ENCODE assay signal across 24 cellular contexts in genomic region chr3:69527498-69527897, GRCh38.
"Had no signal": no experiment of that assay in that cellular context is flagged by ENCODE, and none has a peak within 500 bp of the region (broad histone marks: within the 10 kb centered on the region; RNA-seq: fewer than 3 reads in every experiment).

No MANE protein-coding gene starts in this region.

- H3K4me3 ChIP-seq: colonic mucosa, coronary artery, dorsolateral prefrontal cortex, esophagus muscularis mucosa, esophagus squamous epithelium, gastrocnemius medialis, gastroesophageal sphincter, heart left ventricle had no signal

- DNase-seq: colonic mucosa; cortex of kidney; dermis blood vessel endothelial cell; dorsolateral prefrontal cortex; effector CD4-positive, alpha-beta T cell; effector CD8-positive, alpha-beta T cell; effector memory CD4-positive, alpha-beta T cell; effector memory CD8-positive, alpha-beta T cell; endodermal cell; erythroblast; esophagus squamous epithelium; foreskin fibroblast; foreskin keratinocyte; foreskin melanocyte; gastrocnemius medialis; glutamatergic neuron; head of caudate nucleus; heart left ventricle had no signal

- H3K27me3 ChIP-seq: colonic mucosa, esophagus muscularis mucosa, foreskin keratinocyte, gastrocnemius medialis, gastroesophageal sphincter, heart left ventricle had no signal

- H3K27me3 Mint-ChIP-seq: dendritic cell treated with granulocyte-macrophage colony-stimulating factor and Interleukin-4, amounts not matched to agents 40 ng/mL and 50 ng/mL, for 4 days had no signal

- H3K4me1 ChIP-seq: colonic mucosa, gastrocnemius medialis had no signal

- H3K9me3 Mint-ChIP-seq: dendritic cell treated with granulocyte-macrophage colony-stimulating factor and Interleukin-4, amounts not matched to agents 40 ng/mL and 50 ng/mL, for 4 days; effector memory CD8-positive, alpha-beta T cell; endodermal cell had no signal

- H3K4me1 Mint-ChIP-seq: endodermal cell had no signal

- H3K36me3 ChIP-seq: colonic mucosa, esophagus muscularis mucosa, esophagus squamous epithelium, gastrocnemius medialis, gastroesophageal sphincter, heart left ventricle had no signal

- H3K27ac ChIP-seq: colonic mucosa, coronary artery, dorsolateral prefrontal cortex, epithelial cell of prostate, esophagus muscularis mucosa, esophagus squamous epithelium, foreskin keratinocyte, gastrocnemius medialis, gastroesophageal sphincter, heart left ventricle had no signal

- H3K4me3 Mint-ChIP-seq: dendritic cell treated with granulocyte-macrophage colony-stimulating factor and Interleukin-4, amounts not matched to agents 40 ng/mL and 50 ng/mL, for 4 days; effector memory CD8-positive, alpha-beta T cell; endodermal cell had no signal

- H3K27ac Mint-ChIP-seq: effector memory CD8-positive, alpha-beta T cell; endodermal cell had no signal

- H3K9me3 ChIP-seq: colonic mucosa, esophagus squamous epithelium, gastrocnemius medialis, gastroesophageal sphincter had no signal

- ATAC-seq: effector memory CD8-positive, alpha-beta T cell; esophagus mucosa; foreskin keratinocyte; gastrocnemius medialis; gastroesophageal sphincter; heart left ventricle had no signal
